11 cellular contexts compared by ENCODE assay signal in genomic region chr9:129989740-129990139, GRCh38. TPM values are rescaled to one million over a fixed set of nuclear protein-coding genes. Genes with fewer than 3 reads are reported as not detected.
DNase-seq lines count a peak whose midpoint lies in the region; ATAC-seq and TF ChIP-seq lines count a peak whose summit lies in the region.
"Had no signal": no experiment of that assay in that cellular context is flagged by ENCODE, and none has a peak within 500 bp of the region (broad histone marks: within the 10 kb centered on the region; RNA-seq: fewer than 3 reads in every experiment).

No MANE protein-coding gene starts in this region.

- DNase-seq in A673 (ENCODE audit: low spot score), result peak; percentile 45
- DNase-seq in kidney glomerular epithelial cell (lab: John Stamatoyannopoulos, UW), result peak; percentile 55
- no peak for DNase-seq in HAP-1 (ENCODE audit: low spot score in 2 of 2)
- no peak for DNase-seq in Right ventricle myocardium inferior (ENCODE audit: missing footprints)
- DNase-seq in GM10248 (ENCODE audit: extremely low spot score), result no peak
- DNase-seq: COR-L47, NCI-H510A treated with DMSO at 0.1 percent for 48 hours, nephron progenitor cell had no signal

- CTCF ChIA-PET in A673 (lab: Charles Lee), result no interaction called here
- CTCF ChIA-PET in HEK293 (lab: Yijun Ruan, JAX), result no interaction called here
- CTCF ChIA-PET in GM10248 (lab: Yijun Ruan, JAX), result interaction anchor here (1.3 kb wide), 1 partner anchor 15 kb away, joined by 3 read pairs; no protein-coding TSS in a partner anchor

- H3K4me1 ChIP-seq in A673 (ENCODE audit: insufficient read depth, low read length, poor library complexity, severe bottlenecking) (peaks cover 15% of the 10 kb centered on the region), HEK293 (ENCODE audit: control insufficient read depth, insufficient read depth, low read length) (peaks cover 3% of the 10 kb centered on the region; the same call in 1 of the 2 replicates), HAP-1 (no peaks in the 10 kb centered on the region)

- H3K9me3 ChIP-seq in A673 (ENCODE audit: low read depth, low read length, poor library complexity, severe bottlenecking) (no peaks in the 10 kb centered on the region), HEK293 (ENCODE audit: control insufficient read depth, insufficient read depth, low read depth, low read length) (no peaks in the 10 kb centered on the region), HAP-1 (no peaks in the 10 kb centered on the region)

- peaks cover 57% of the 10 kb centered on the region for H3K4me1 Mint-ChIP-seq in activated T-helper 17 cell treated with anti-CD3 and anti-CD28 coated beads, Interleukin-2, amount 50 U/mL, for 72 hours

- H3K4me3 ChIP-seq in A673 (ENCODE audit: low read depth, low read length, poor library complexity, severe bottlenecking) (no peak overlapping the region), HEK293 (ENCODE audit: low read depth, low read length) (no peak overlapping the region), HAP-1 (no peak overlapping the region)

- H3K4me3 Mint-ChIP-seq in activated T-helper 17 cell treated with anti-CD3 and anti-CD28 coated beads, Interleukin-2, amount 50 U/mL, for 72 hours, result peak overlapping the region; percentile 80
- H3K4me3 Mint-ChIP-seq: nephron progenitor cell had no signal

- no peaks in the 10 kb centered on the region for H3K27me3 Mint-ChIP-seq in activated T-helper 17 cell treated with anti-CD3 and anti-CD28 coated beads, Interleukin-2, amount 50 U/mL, for 72 hours

- H3K27me3 ChIP-seq in A673 (replicated peaks; ENCODE audit: insufficient read depth, low read depth, low read length, poor library complexity), result no peaks in the 10 kb centered on the region
- no peaks in the 10 kb centered on the region for H3K27me3 ChIP-seq in HAP-1 (ENCODE audit: low read depth)

- H3K27ac Mint-ChIP-seq in activated T-helper 17 cell treated with anti-CD3 and anti-CD28 coated beads, Interleukin-2, amount 50 U/mL, for 72 hours, result peak overlapping the region; percentile 96

- in situ Hi-C loops in HAP-1 (cut with MboI; ENCODE audit: low sequenced_read_pairs), result no loop called here

- TF ChIP-seq CTCF in A673 (conservative IDR thresholded peaks at IDR 0.05; ENCODE audit: low read depth, low read length) (no peak), HEK293 (tag by site-specific recombination; IDR thresholded peaks at IDR 0.05) (no peak), GM10248 (IDR thresholded peaks at IDR 0.05; ENCODE audit: control extremely low read depth, extremely low read depth, low read depth, missing control alignments) (no peak)

- peaks cover 100% of the 10 kb centered on the region for H3K36me3 Mint-ChIP-seq in activated T-helper 17 cell treated with anti-CD3 and anti-CD28 coated beads, Interleukin-2, amount 50 U/mL, for 72 hours (ENCODE audit: low read depth)

- BruUV-seq in A673 (replicated peaks; lab: Mats Ljungman, UMichigan), result no TSS peak

- H3K27ac ChIP-seq in A673 (ENCODE audit: low read depth, low read length, poor library complexity, severe bottlenecking) (no peak overlapping the region), HEK293 (ENCODE audit: extremely low read depth, low read depth, low read length) (no peak overlapping the region)

- intact Hi-C loops in A673 (cut with micrococcal nuclease; ENCODE audit: unreplicated experiment), result no loop called here
- intact Hi-C loops in Right ventricle myocardium inferior (cut with DNase I), result no loop called here

- H3K36me3 ChIP-seq in A673 (ENCODE audit: insufficient read depth, low read length, poor library complexity, severe bottlenecking) (peaks cover 18% of the 10 kb centered on the region), HEK293 (ENCODE audit: control insufficient read depth in 2 of 2, insufficient read depth in 1 of 2, low read length in 2 of 2) (peaks cover 0 to 3% of the 10 kb centered on the region in 2 experiments; a peak in 1 of 3 replicates), HAP-1 (replicated peaks) (no peaks in the 10 kb centered on the region)

- H3K9me3 Mint-ChIP-seq in activated T-helper 17 cell treated with anti-CD3 and anti-CD28 coated beads, Interleukin-2, amount 50 U/mL, for 72 hours, result no peaks in the 10 kb centered on the region

- ATAC-seq in activated T-helper 17 cell treated with anti-CD3 and anti-CD28 coated beads, Interleukin-2, amount 50 U/mL, for 72 hours (replicated peaks), result no peak
- no peak for ATAC-seq in Right ventricle myocardium inferior
- ATAC-seq in GM21447 (IDR thresholded peaks at IDR 0.05; ENCODE audit: unreplicated experiment), result no peak

- POLR2A ChIA-PET in A673 (lab: Charles Lee; ENCODE audit: low non-redundant PET), result interaction anchor here (0.6 kb wide), 1 partner anchor 24 kb away, joined by 6 read pairs; no protein-coding TSS in a partner anchor
- POLR2A ChIA-PET in HEK293 (lab: Yijun Ruan, JAX), result interaction anchor here (0.7 to 1.1 kb wide), 2 partner anchors 41 to 277 kb away, joined by 3 read pairs; no protein-coding TSS in a partner anchor
- POLR2A ChIA-PET in GM10248 (lab: Yijun Ruan, JAX), result interaction anchor here (0.5 to 1.2 kb wide), 5 partner anchors 10 to 103 kb away, joined by 3 to 4 read pairs (median 3); no protein-coding TSS in a partner anchor

TF ChIP-seq in HEK293, 187 proteins besides CTCF, POLR2A, EP300 and RAD21 (continues in another document):
- no peak for TF ChIP-seq ZBTB6 (tag by site-specific recombination; IDR thresholded peaks at IDR 0.05)
- peak; percentile 90 for TF ChIP-seq GLIS1 (tag by site-specific recombination; IDR thresholded peaks at IDR 0.05)
- TF ChIP-seq WT1 (tag by site-specific recombination; IDR thresholded peaks at IDR 0.05), result peak; percentile 44; the same call in 1 of the 2 replicates
- no peak for TF ChIP-seq ZNF660 (tag by site-specific recombination; IDR thresholded peaks at IDR 0.05)
- TF ChIP-seq YY2 (tag by site-specific recombination; IDR thresholded peaks at IDR 0.05), result no peak
- no peak for TF ChIP-seq KLF16 (tag by site-specific recombination; IDR thresholded peaks at IDR 0.05)
- no peak for TF ChIP-seq ZFP69B (tag by site-specific recombination; IDR thresholded peaks at IDR 0.05)
- no peak for TF ChIP-seq ZFHX2 (tag by site-specific recombination; conservative IDR thresholded peaks at IDR 0.05)
- no peak for TF ChIP-seq ZNF2 (tag by site-specific recombination; IDR thresholded peaks at IDR 0.05)
- TF ChIP-seq, protein P1, sequence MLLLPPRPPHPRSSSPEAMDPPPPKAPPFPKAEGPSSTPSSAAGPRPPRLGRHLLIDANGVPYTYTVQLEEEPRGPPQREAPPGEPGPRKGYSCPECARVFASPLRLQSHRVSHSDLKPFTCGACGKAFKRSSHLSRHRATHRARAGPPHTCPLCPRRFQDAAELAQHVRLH (tag by site-specific recombination; IDR thresholded peaks at IDR 0.05), result no peak
- TF ChIP-seq, protein P2, sequence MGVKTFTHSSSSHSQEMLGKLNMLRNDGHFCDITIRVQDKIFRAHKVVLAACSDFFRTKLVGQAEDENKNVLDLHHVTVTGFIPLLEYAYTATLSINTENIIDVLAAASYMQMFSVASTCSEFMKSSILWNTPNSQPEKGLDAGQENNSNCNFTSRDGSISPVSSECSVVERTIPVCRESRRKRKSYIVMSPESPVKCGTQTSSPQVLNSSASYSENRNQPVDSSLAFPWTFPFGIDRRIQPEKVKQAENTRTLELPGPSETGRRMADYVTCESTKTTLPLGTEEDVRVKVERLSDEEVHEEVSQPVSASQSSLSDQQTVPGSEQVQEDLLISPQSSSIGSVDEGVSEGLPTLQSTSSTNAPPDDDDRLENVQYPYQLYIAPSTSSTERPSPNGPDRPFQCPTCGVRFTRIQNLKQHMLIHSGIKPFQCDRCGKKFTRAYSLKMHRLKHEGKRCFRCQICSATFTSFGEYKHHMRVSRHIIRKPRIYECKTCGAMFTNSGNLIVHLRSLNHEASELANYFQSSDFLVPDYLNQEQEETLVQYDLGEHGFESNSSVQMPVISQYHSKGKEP (tag by site-specific recombination; IDR thresholded peaks at IDR 0.05), result no peak
- TF ChIP-seq, protein P3, sequence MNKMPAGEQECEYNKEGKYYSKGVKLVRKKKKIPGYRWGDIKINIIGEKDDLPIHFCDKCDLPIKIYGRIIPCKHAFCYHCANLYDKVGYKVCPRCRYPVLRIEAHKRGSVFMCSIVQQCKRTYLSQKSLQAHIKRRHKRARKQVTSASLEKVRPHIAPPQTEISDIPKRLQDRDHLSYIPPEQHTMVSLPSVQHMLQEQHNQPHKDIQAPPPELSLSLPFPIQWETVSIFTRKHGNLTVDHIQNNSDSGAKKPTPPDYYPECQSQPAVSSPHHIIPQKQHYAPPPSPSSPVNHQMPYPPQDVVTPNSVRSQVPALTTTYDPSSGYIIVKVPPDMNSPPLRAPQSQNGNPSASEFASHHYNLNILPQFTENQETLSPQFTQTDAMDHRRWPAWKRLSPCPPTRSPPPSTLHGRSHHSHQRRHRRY (tag by site-specific recombination; IDR thresholded peaks at IDR 0.05), result no peak
- peak; percentile 76 for TF ChIP-seq KLF1 (tag by site-specific recombination; IDR thresholded peaks at IDR 0.05)
- peak; percentile 62 for TF ChIP-seq OSR2 (tag by site-specific recombination; IDR thresholded peaks at IDR 0.05)
- TF ChIP-seq, protein P4, sequence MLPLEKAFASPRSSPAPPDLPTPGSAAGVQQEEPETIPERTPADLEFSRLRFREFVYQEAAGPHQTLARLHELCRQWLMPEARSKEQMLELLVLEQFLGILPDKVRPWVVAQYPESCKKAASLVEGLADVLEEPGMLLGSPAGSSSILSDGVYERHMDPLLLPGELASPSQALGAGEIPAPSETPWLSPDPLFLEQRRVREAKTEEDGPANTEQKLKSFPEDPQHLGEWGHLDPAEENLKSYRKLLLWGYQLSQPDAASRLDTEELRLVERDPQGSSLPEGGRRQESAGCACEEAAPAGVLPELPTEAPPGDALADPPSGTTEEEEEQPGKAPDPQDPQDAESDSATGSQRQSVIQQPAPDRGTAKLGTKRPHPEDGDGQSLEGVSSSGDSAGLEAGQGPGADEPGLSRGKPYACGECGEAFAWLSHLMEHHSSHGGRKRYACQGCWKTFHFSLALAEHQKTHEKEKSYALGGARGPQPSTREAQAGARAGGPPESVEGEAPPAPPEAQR (tag by site-specific recombination; IDR thresholded peaks at IDR 0.05), result no peak
- TF ChIP-seq ZNF555 (tag by site-specific recombination; conservative IDR thresholded peaks at IDR 0.05), result no peak

RNA-seq across cellular contexts. Expression of gene FNBP1, which starts 53.2 kb away (rescaled TPM):
- total RNA-seq in A673 (2021), result 200 and 215 TPM in 2 replicates
- 100 to 1,000 TPM; 173 to 492 TPM for total RNA-seq in activated T-helper 17 cell treated with anti-CD3 and anti-CD28 coated beads, Interleukin-2, amount 50 U/mL, for 72 hours
- 24.2 TPM for total RNA-seq in Right ventricle myocardium inferior

Comparison
In these comparisons a context has a peak if more than half of its experiments do, and no peak if none do; other contexts are left out.
1. DNase-seq: peak in A673 (single experiment) and kidney glomerular epithelial cell (single experiment); none in HAP-1 (0 of 2), Right ventricle myocardium inferior (single experiment) and GM10248 (single experiment).